In genomic region chr2:194706179-194706578, GRCh38 we compare ENCODE assay signal across 21 cellular contexts.
"Had no signal": no experiment of that assay in that cellular context is flagged by ENCODE, and none has a peak within 500 bp of the region (broad histone marks: within the 10 kb centered on the region; RNA-seq: fewer than 3 reads in every experiment).

No MANE protein-coding gene starts in this region.

- H3K4me1 ChIP-seq: colonic mucosa, left ventricle myocardium inferior, neural progenitor cell, stomach had no signal

- H3K27me3 ChIP-seq: colonic mucosa, neural progenitor cell, ovary, stomach had no signal

- H3K27ac ChIP-seq: colonic mucosa, left ventricle myocardium inferior, neural progenitor cell, ovary, stomach had no signal

- H3K9me3 ChIP-seq: colonic mucosa, left ventricle myocardium inferior, ovary, stomach had no signal

- H3K4me3 ChIP-seq: colonic mucosa, left ventricle myocardium inferior, lung, neural progenitor cell, ovary, stomach had no signal

- ATAC-seq: left cardiac atrium; natural killer cell treated with Interleukin-12 subunit alpha and Interleukin-12 subunit beta and Interleukin-15 and Interleukin-18, amount 100 ng/mL, for 72 hours; right cardiac atrium had no signal

- DNase-seq: colonic mucosa; dermis blood vessel endothelial cell; erythroblast; immature natural killer cell; kidney; left cardiac atrium; left ventricle myocardium inferior; mesenchymal stem cell; midbrain; nucleus accumbens; ovary; right cardiac atrium; small intestine; stimulated activated CD4-positive, alpha-beta T cell treated with anti-CD3 and anti-CD28 coated beads, Interleukin-12 subunit alpha, Interleukin-12 subunit beta, amount 100 ng/mL, for 4 hours; stimulated activated naive CD4-positive, alpha-beta T cell; stomach; substantia nigra; trophoblast cell had no signal

- H3K36me3 ChIP-seq: colonic mucosa, left ventricle myocardium inferior, neural progenitor cell, ovary, stomach had no signal
